19 cellular contexts compared by ENCODE assay signal in the genomic region with DNA sequence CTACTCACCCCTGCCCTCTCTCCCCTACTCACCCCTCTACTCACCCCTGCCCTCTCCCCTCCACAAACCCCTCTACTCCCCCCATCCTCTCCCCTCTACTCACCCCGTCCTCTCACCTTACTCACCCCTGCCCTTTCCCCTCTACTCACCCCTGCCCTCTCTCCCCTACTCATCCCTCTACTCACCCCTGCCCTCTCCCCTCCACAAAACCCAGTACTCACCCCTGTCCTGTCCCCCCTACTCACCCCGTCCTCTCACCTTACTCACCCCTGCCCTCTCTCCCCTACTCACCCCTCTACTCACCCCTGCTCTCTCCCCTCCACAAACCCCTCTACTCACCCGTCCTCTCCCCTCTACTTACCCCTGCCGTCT. TPM values are rescaled to one million over a fixed set of nuclear protein-coding genes. Genes with fewer than 3 reads are reported as not detected.
DNase-seq lines count a peak whose midpoint lies in the region; ATAC-seq and TF ChIP-seq lines count a peak whose summit lies in the region.
"Had no signal": no experiment of that assay in that cellular context is flagged by ENCODE, and none has a peak within 500 bp of the region (broad histone marks: within the 10 kb centered on the region; RNA-seq: fewer than 3 reads in every experiment).

No MANE protein-coding gene starts in this region.

- H3K36me3 Mint-ChIP-seq in nephron (ENCODE audit: low read depth), result no peaks in the 10 kb centered on the region

- TF ChIP-seq CTCF in Panc1 (IDR thresholded peaks at IDR 0.05), result no peak
- no peak for TF ChIP-seq CTCF in coronary artery (IDR thresholded peaks at IDR 0.05)
- no peak for TF ChIP-seq CTCF in nephron (IDR thresholded peaks at IDR 0.05; ENCODE audit: unreplicated experiment in 3 of 3)
- TF ChIP-seq CTCF in A673 (conservative IDR thresholded peaks at IDR 0.05; ENCODE audit: low read depth, low read length), result no peak

- peaks cover 5% of the 10 kb centered on the region for H3K27me3 Mint-ChIP-seq in nephron (ENCODE audit: low read depth)
- H3K27me3 Mint-ChIP-seq: CD4-positive, alpha-beta T cell had no signal

- BruUV-seq in Panc1 (replicated peaks; lab: Mats Ljungman, UMichigan) (no TSS peak), A673 (replicated peaks; lab: Mats Ljungman, UMichigan) (no TSS peak)

- ATAC-seq in Panc1 (no peak), left lobe of liver (no peak)

- H3K4me3 ChIP-seq in Panc1 (ENCODE audit: low read depth in 2 of 2, low read length in 2 of 2) (peak overlapping the region in 1 of 2 experiments; percentile 64; a peak in 1 of 4 replicates), coronary artery (peak overlapping the region; percentile 57), A673 (ENCODE audit: low read depth, low read length, poor library complexity, severe bottlenecking) (no peak overlapping the region)
- H3K4me3 ChIP-seq: GM23338 had no signal

- no peaks in the 10 kb centered on the region for H3K9me3 ChIP-seq in Panc1 (ENCODE audit: control insufficient read depth, insufficient read depth, low read depth, low read length)
- no peaks in the 10 kb centered on the region for H3K9me3 ChIP-seq in A673 (ENCODE audit: low read depth, low read length, poor library complexity, severe bottlenecking)
- H3K9me3 ChIP-seq: BE2C, Caco-2 had no signal

- H3K27me3 ChIP-seq in Panc1 (ENCODE audit: control insufficient read depth, insufficient read depth, low read length), result no peaks in the 10 kb centered on the region
- H3K27me3 ChIP-seq in A673 (replicated peaks; ENCODE audit: insufficient read depth, low read depth, low read length, poor library complexity), result peaks cover 32% of the 10 kb centered on the region
- H3K27me3 ChIP-seq: BE2C had no signal

- in situ Hi-C loops in Panc1 (cut with HindIII; ENCODE audit: low pct_unique_long_range_greater_than_20kb, low sequenced_read_pairs), result no loop called here

- DNase-seq in Panc1 (ENCODE audit: low read depth, low spot score) (no peak), coronary artery (ENCODE audit: low spot score) (no peak), erythroblast (lab: John Stamatoyannopoulos, UW) (no peak), A673 (ENCODE audit: low spot score) (no peak), left lobe of liver (ENCODE audit: low spot score) (no peak)
- DNase-seq: BE2C; Caco-2; CD4-positive, alpha-beta T cell; GF-D8; HCEC 1CT; NCI-H1105; NCI-H187; NCI-H2107; NCI-H510A treated with DMSO at 0.1 percent for 48 hours; NCI-H774 had no signal

- H3K36me3 ChIP-seq in Panc1 (ENCODE audit: control insufficient read depth, insufficient read depth, low read length), result no peaks in the 10 kb centered on the region
- no peaks in the 10 kb centered on the region for H3K36me3 ChIP-seq in A673 (ENCODE audit: insufficient read depth, low read length, poor library complexity, severe bottlenecking)
- H3K36me3 ChIP-seq: BE2C had no signal

- peaks cover 40% of the 10 kb centered on the region for H3K4me1 Mint-ChIP-seq in nephron
- H3K4me1 Mint-ChIP-seq: GM23338 had no signal

- CTCF ChIA-PET in Panc1 (lab: Charles Lee), result no interaction called here
- CTCF ChIA-PET in A673 (lab: Charles Lee), result interaction anchor here (0.6 kb wide), 1 partner anchor 10 kb away, joined by 6 read pairs; no protein-coding TSS in a partner anchor

- no peak for TF ChIP-seq POLR2A in erythroblast (IDR thresholded peaks at IDR 0.05; ENCODE audit: low read length)

- no peak overlapping the region for H3K4me3 Mint-ChIP-seq in nephron
- H3K4me3 Mint-ChIP-seq: CD4-positive, alpha-beta T cell; GM23338 had no signal

- intact Hi-C loops in Panc1 (cut with micrococcal nuclease; ENCODE audit: unreplicated experiment), result no loop called here
- intact Hi-C loops in A673 (cut with micrococcal nuclease; ENCODE audit: unreplicated experiment), result no loop called here

- H3K9me3 Mint-ChIP-seq in nephron, result no peaks in the 10 kb centered on the region
- H3K9me3 Mint-ChIP-seq: CD4-positive, alpha-beta T cell had no signal

- H3K4me1 ChIP-seq in Panc1 (ENCODE audit: control insufficient read depth, insufficient read depth, low read length) (peaks cover 37% of the 10 kb centered on the region), A673 (ENCODE audit: insufficient read depth, low read length, poor library complexity, severe bottlenecking) (peaks cover 11% of the 10 kb centered on the region)
- H3K4me1 ChIP-seq: Caco-2 had no signal

- peak overlapping the region; percentile 98 for H3K27ac ChIP-seq in Panc1 (ENCODE audit: low read length)
- H3K27ac ChIP-seq in coronary artery, result no peak overlapping the region
- H3K27ac ChIP-seq in temporal lobe (ENCODE audit: low read depth, low read length), result peak overlapping the region; percentile 78
- no peak overlapping the region for H3K27ac ChIP-seq in A673 (ENCODE audit: low read depth, low read length, poor library complexity, severe bottlenecking)

- peak overlapping the region; percentile 74 to 89 (median 85) for H3K27ac Mint-ChIP-seq in nephron
- H3K27ac Mint-ChIP-seq: CD4-positive, alpha-beta T cell; GM23338 had no signal

- POLR2A ChIA-PET in Panc1 (lab: Charles Lee), result no interaction called here
- POLR2A ChIA-PET in A673 (lab: Charles Lee; ENCODE audit: low non-redundant PET), result no interaction called here

RNA-seq across cellular contexts. Expression of a gene that starts 14.2 kb away (rescaled TPM):
- total RNA-seq in Panc1 (2021; ENCODE audit: unreplicated experiment) (0.67 TPM), temporal lobe (0.25 TPM), A673 (2021) (not detected in 2 replicates), left lobe of liver (not detected)
- polyA plus RNA-seq in Panc1 (2012; ENCODE audit: insufficient read length), result 0.46 TPM
- total RNA-seq: Caco-2; CD4-positive, alpha-beta T cell; Daoy; GM23338 had no signal
- polyA plus RNA-seq: GM23338 had no signal

Comparison
In these comparisons a context has a peak if more than half of its experiments do, and no peak if none do; other contexts are left out.
1. H3K27ac ChIP-seq: peak in Panc1 (single experiment) and temporal lobe (single experiment); none in coronary artery (0 of 2) and A673 (single experiment).